10 cellular contexts compared by ENCODE assay signal in the genomic region with DNA sequence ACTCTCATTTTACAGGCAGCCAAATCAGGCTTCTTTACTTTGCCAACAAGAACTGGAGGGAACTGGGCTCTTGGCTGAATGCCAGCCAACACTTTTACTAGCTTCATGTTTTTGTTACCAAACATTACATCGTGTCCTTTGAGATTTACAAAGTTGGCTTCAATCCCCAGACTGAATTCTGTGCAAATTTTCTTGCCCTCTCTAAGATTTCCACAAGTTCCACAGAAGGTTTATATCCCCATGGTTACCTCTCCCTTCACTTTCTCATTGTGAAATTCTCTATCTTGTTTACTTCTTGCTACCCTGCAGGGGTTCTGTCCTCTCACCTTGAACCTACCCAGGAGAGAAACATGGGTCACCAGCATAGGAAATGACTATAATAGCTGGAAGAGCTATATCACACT. TPM values are rescaled to one million over a fixed set of nuclear protein-coding genes. Genes with fewer than 3 reads are reported as not detected.
DNase-seq lines count a peak whose midpoint lies in the region; ATAC-seq, FAIRE-seq and TF ChIP-seq lines count a peak whose summit lies in the region.
"Had no signal": no experiment of that assay in that cellular context is flagged by ENCODE, and none has a peak within 500 bp of the region (broad histone marks: within the 10 kb centered on the region; RNA-seq: fewer than 3 reads in every experiment).

No MANE protein-coding gene starts in this region.

- peaks cover 9 to 14% (median 13%) of the 10 kb centered on the region in 3 donors for H3K4me1 ChIP-seq in pancreas

- FAIRE-seq in pancreas (lab: Jason Lieb, UNC), result peak; percentile 51

- TF ChIP-seq CTCF in CD14-positive monocyte (IDR thresholded peaks at IDR 0.05), result no peak
- no peak for TF ChIP-seq CTCF in fibroblast of villous mesenchyme (IDR thresholded peaks at IDR 0.05; ENCODE audit: insufficient read depth, low read depth, low read length)
- no peak for TF ChIP-seq CTCF in pancreas (IDR thresholded peaks at IDR 0.05)

- ATAC-seq in pancreas (peak; percentile 68 to 83 (median 80)), GM19395 (IDR thresholded peaks at IDR 0.05; ENCODE audit: unreplicated experiment) (no peak), GM21786 (IDR thresholded peaks at IDR 0.05; ENCODE audit: unreplicated experiment) (no peak)

- H3K9me3 ChIP-seq in pancreas, result no peaks in the 10 kb centered on the region

- DNase-seq in CD14-positive monocyte (ENCODE audit: low spot score) (peak; percentile 49), NCI-H69 (lab: John Stamatoyannopoulos, UW) (peak; percentile 69), fibroblast of villous mesenchyme (ENCODE audit: low read depth) (peak; percentile 67), pancreas (peak in 4 of 6 donors; percentile 29 to 64 (median 44))
- DNase-seq in activated T-cell treated with anti-CD3 and anti-CD28 coated beads, Interleukin-2, amount 50 U/mL, for 48 hours, result no peak
- no peak for DNase-seq in activated CD8-positive, alpha-beta memory T cell treated with anti-CD3 and anti-CD28 coated beads, Interleukin-2, amount 50 U/mL, for 48 hours
- DNase-seq: activated CD4-positive, alpha-beta T cell treated with anti-CD3 and anti-CD28 coated beads, Interleukin-2, amount 10 ng/mL, durations not matched to agents 7 days and 5 days had no signal

- peaks cover 14% of the 10 kb centered on the region for H3K4me1 Mint-ChIP-seq in CD14-positive monocyte
- H3K4me1 Mint-ChIP-seq: activated CD4-positive, alpha-beta T cell treated with anti-CD3 and anti-CD28 coated beads, Interleukin-2, amount 10 ng/mL, durations not matched to agents 7 days and 5 days had no signal

- H3K36me3 Mint-ChIP-seq in CD14-positive monocyte, result no peaks in the 10 kb centered on the region

- H3K4me3 Mint-ChIP-seq in CD14-positive monocyte, result no peak overlapping the region
- H3K4me3 Mint-ChIP-seq: activated CD4-positive, alpha-beta T cell treated with anti-CD3 and anti-CD28 coated beads, Interleukin-2, amount 10 ng/mL, durations not matched to agents 7 days and 5 days had no signal

- WGBS in pancreas, 2 donors, result 0% methylated on average over 1 of the region's 1 CpG

- H3K27ac Mint-ChIP-seq in CD14-positive monocyte, result peak overlapping the region; percentile 31 to 92 (median 75)
- H3K27ac Mint-ChIP-seq: activated CD4-positive, alpha-beta T cell treated with anti-CD3 and anti-CD28 coated beads, Interleukin-2, amount 10 ng/mL, durations not matched to agents 7 days and 5 days had no signal

- no peaks in the 10 kb centered on the region for H3K9me3 Mint-ChIP-seq in CD14-positive monocyte
- H3K9me3 Mint-ChIP-seq: activated CD4-positive, alpha-beta T cell treated with anti-CD3 and anti-CD28 coated beads, Interleukin-2, amount 10 ng/mL, durations not matched to agents 7 days and 5 days had no signal

- H3K27me3 Mint-ChIP-seq in CD14-positive monocyte (ENCODE audit: low read depth in 3 of 3), result peaks cover 0 to 2% (median 1%) of the 10 kb centered on the region in 3 donors

- H3K27ac ChIP-seq in pancreas, result peak overlapping the region; percentile 14 to 40 (median 22)
- H3K27ac ChIP-seq: coronary artery had no signal

- H3K36me3 ChIP-seq in pancreas, result no peaks in the 10 kb centered on the region

- intact Hi-C loops in CD14-positive monocyte (cut with micrococcal nuclease), result no loop called here
- intact Hi-C loops in pancreas (cut with DNase I), result no loop called here

- no peaks in the 10 kb centered on the region for H3K27me3 ChIP-seq in pancreas

- H3K4me3 ChIP-seq in fibroblast of villous mesenchyme (ENCODE audit: low read depth, low read length) (no peak overlapping the region), pancreas (no peak overlapping the region)
- H3K4me3 ChIP-seq: coronary artery had no signal

RNA-seq across cellular contexts. Expression of gene PLCB1, which starts 37.6 kb away (rescaled TPM):
- polyA plus RNA-seq in CD14-positive monocyte, result 10 to 100 TPM in 1 of 2 donors, 1 to 10 TPM in 1; 8.6 to 13.2 TPM
- 19.0 and 35.4 TPM in 2 replicates for total RNA-seq in fibroblast of villous mesenchyme
- total RNA-seq in pancreas, result 10 to 100 TPM; 12.8 to 18.7 (median 14.6) TPM
- polyA plus RNA-seq in pancreas, result 1 to 10 TPM; 4.5 to 5.4 TPM

Comparison
In these comparisons a context has a peak if more than half of its experiments do, and no peak if none do; other contexts are left out.
1. DNase-seq: peak in CD14-positive monocyte (single experiment), NCI-H69 (single experiment), fibroblast of villous mesenchyme (single experiment) and pancreas (4 of 6); none in activated T-cell treated with anti-CD3 and anti-CD28 coated beads, Interleukin-2, amount 50 U/mL, for 48 hours (0 of 2) and activated CD8-positive, alpha-beta memory T cell treated with anti-CD3 and anti-CD28 coated beads, Interleukin-2, amount 50 U/mL, for 48 hours (single experiment).
2. ATAC-seq: peak in pancreas (4 of 4); none in GM19395 (single experiment) and GM21786 (single experiment).